Comparison of ENCODE assay signal across 8 cellular contexts in genomic region chr9:83623634-83623991, GRCh38. TPM values are rescaled to one million over a fixed set of nuclear protein-coding genes. Genes with fewer than 3 reads are reported as not detected.
DNase-seq lines count a peak whose midpoint lies in the region; ATAC-seq and TF ChIP-seq lines count a peak whose summit lies in the region.

No MANE protein-coding gene starts in this region.

- TF ChIP-seq CTCF in CD4-positive, alpha-beta T cell (IDR thresholded peaks at IDR 0.05) = no peak
- no peak for TF ChIP-seq CTCF in right atrium auricular region (IDR thresholded peaks at IDR 0.05)

- H3K9me3 Mint-ChIP-seq in CD4-positive, alpha-beta T cell = no peaks in the 10 kb centered on the region
- no peaks in the 10 kb centered on the region for H3K9me3 Mint-ChIP-seq in activated CD8-positive, alpha-beta T cell treated with anti-CD3 and anti-CD28 coated beads, Interleukin-2, amount 10 ng/mL, durations not matched to agents 7 days and 5 days (ENCODE audit: insufficient read depth)

- POLR2A ChIA-PET in CD4-positive, alpha-beta T cell (lab: Charles Lee) = interaction anchor here (0.6 to 2.5 kb wide), 11 partner anchors 13 to 356 kb away, joined by 3 to 48 read pairs (median 4); partner anchors contain the start of genes HNRNPK, KIF27, RMI1 and UBQLN1
- POLR2A ChIA-PET in activated CD8-positive, alpha-beta T cell treated with anti-CD3 and anti-CD28 coated beads, Interleukin-2, amount 10 ng/mL, durations not matched to agents 7 days and 5 days (lab: Charles Lee) = interaction anchor here (0.7 to 3.3 kb wide), 12 partner anchors 9 to 670 kb away, joined by 3 to 38 read pairs (median 4); partner anchors contain the start of genes HNRNPK, KIF27, RMI1 and UBQLN1

- peak in 1 of 10 experiments; percentile 7 for DNase-seq in CD4-positive, alpha-beta T cell
- peak; percentile 33 for DNase-seq in activated CD8-positive, alpha-beta T cell treated with anti-CD3 and anti-CD28 coated beads, Interleukin-2, amount 10 ng/mL, durations not matched to agents 7 days and 5 days
- DNase-seq in right atrium auricular region (ENCODE audit: low spot score) (no peak), NCI-H345 (lab: John Stamatoyannopoulos, UW) (no peak)
- DNase-seq in stimulated activated CD4-positive, alpha-beta T cell treated with anti-CD3 and anti-CD28 coated beads, Interleukin-2, amount 100 ng/mL, for 48 hours = no peak

- H3K27me3 Mint-ChIP-seq in CD4-positive, alpha-beta T cell = no peaks in the 10 kb centered on the region
- H3K27me3 Mint-ChIP-seq in activated CD8-positive, alpha-beta T cell treated with anti-CD3 and anti-CD28 coated beads, Interleukin-2, amount 10 ng/mL, durations not matched to agents 7 days and 5 days (ENCODE audit: low read depth) = peaks cover 7% of the 10 kb centered on the region

- H3K9ac ChIP-seq in skeletal muscle satellite cell (ENCODE audit: low read depth, low read length) = peak overlapping the region; percentile 92

- peaks cover 4% of the 10 kb centered on the region for H3K36me3 Mint-ChIP-seq in CD4-positive, alpha-beta T cell (ENCODE audit: low read depth)
- peaks cover 17% of the 10 kb centered on the region for H3K36me3 Mint-ChIP-seq in activated CD8-positive, alpha-beta T cell treated with anti-CD3 and anti-CD28 coated beads, Interleukin-2, amount 10 ng/mL, durations not matched to agents 7 days and 5 days (ENCODE audit: low read depth)

- CTCF ChIA-PET in CD4-positive, alpha-beta T cell (lab: Charles Lee) = interaction anchor here (0.8 to 2.0 kb wide), 3 partner anchors 25 to 85 kb away, joined by 3 to 6 read pairs (median 5); partner anchors contain the start of gene UBQLN1
- CTCF ChIA-PET in activated CD8-positive, alpha-beta T cell treated with anti-CD3 and anti-CD28 coated beads, Interleukin-2, amount 10 ng/mL, durations not matched to agents 7 days and 5 days (lab: Charles Lee) = interaction anchor here (0.6 to 2.4 kb wide), 13 partner anchors 10 to 297 kb away, joined by 3 to 23 read pairs (median 4); partner anchors contain the start of gene UBQLN1

- H3K36me3 ChIP-seq in right atrium auricular region = no peaks in the 10 kb centered on the region
- H3K36me3 ChIP-seq in skeletal muscle satellite cell (ENCODE audit: insufficient read depth, low read length) = peaks cover under 1% of the 10 kb centered on the region

- intact Hi-C loops in CD4-positive, alpha-beta T cell (cut with DNase I, micrococcal nuclease) = loop anchor here (1.0 to 2.0 kb wide), 3 partner anchors 85 to 295 kb away; no protein-coding TSS in a partner anchor

- peak overlapping the region; percentile 99 for H3K4me3 Mint-ChIP-seq in CD4-positive, alpha-beta T cell
- H3K4me3 Mint-ChIP-seq in activated CD8-positive, alpha-beta T cell treated with anti-CD3 and anti-CD28 coated beads, Interleukin-2, amount 10 ng/mL, durations not matched to agents 7 days and 5 days = peak overlapping the region; percentile 85

- peaks cover 0 to 15% of the 10 kb centered on the region in 2 donors for H3K4me1 ChIP-seq in right atrium auricular region
- peaks cover 5% of the 10 kb centered on the region for H3K4me1 ChIP-seq in skeletal muscle satellite cell (ENCODE audit: control insufficient read depth, insufficient read depth, low read length)

- H3K4me2 ChIP-seq in skeletal muscle satellite cell (ENCODE audit: low read length) = peak overlapping the region; percentile 83

- peak overlapping the region; percentile 78 for H3K27ac ChIP-seq in CD4-positive, alpha-beta T cell (ENCODE audit: low read depth, low read length)
- peak overlapping the region; percentile 84 for H3K27ac ChIP-seq in right atrium auricular region

- no peaks in the 10 kb centered on the region for H3K9me3 ChIP-seq in CD4-positive, alpha-beta T cell (ENCODE audit: control insufficient read depth, low read length)
- H3K9me3 ChIP-seq in right atrium auricular region (no peaks in the 10 kb centered on the region), skeletal muscle satellite cell (replicated peaks; ENCODE audit: low read length) (no peaks in the 10 kb centered on the region)

- ATAC-seq in CD4-positive, alpha-beta T cell (ENCODE audit: poor library complexity) = peak; percentile 12
- peak; percentile 20 for ATAC-seq in GM19397 (IDR thresholded peaks at IDR 0.05; ENCODE audit: unreplicated experiment)
- ATAC-seq in HG03460 (IDR thresholded peaks at IDR 0.05; ENCODE audit: unreplicated experiment) = peak; percentile 22
- ATAC-seq in activated CD8-positive, alpha-beta T cell treated with anti-CD3 and anti-CD28 coated beads, Interleukin-2, amount 10 ng/mL, durations not matched to agents 7 days and 5 days = peak; percentile 22

- H3K4me1 Mint-ChIP-seq in CD4-positive, alpha-beta T cell (ENCODE audit: low read depth) = peaks cover 28% of the 10 kb centered on the region
- H3K4me1 Mint-ChIP-seq in activated CD8-positive, alpha-beta T cell treated with anti-CD3 and anti-CD28 coated beads, Interleukin-2, amount 10 ng/mL, durations not matched to agents 7 days and 5 days (ENCODE audit: low read depth) = peaks cover 32% of the 10 kb centered on the region

- H3K27me3 ChIP-seq in CD4-positive, alpha-beta T cell (ENCODE audit: control insufficient read depth, insufficient read depth, low read length) = no peaks in the 10 kb centered on the region
- no peaks in the 10 kb centered on the region for H3K27me3 ChIP-seq in right atrium auricular region
- H3K27me3 ChIP-seq in skeletal muscle satellite cell (ENCODE audit: control insufficient read depth, insufficient read depth, low read length) = no peaks in the 10 kb centered on the region

- peak overlapping the region; percentile 97 for H3K27ac Mint-ChIP-seq in CD4-positive, alpha-beta T cell
- H3K27ac Mint-ChIP-seq in activated CD8-positive, alpha-beta T cell treated with anti-CD3 and anti-CD28 coated beads, Interleukin-2, amount 10 ng/mL, durations not matched to agents 7 days and 5 days = peak overlapping the region; percentile 95

- peak overlapping the region; percentile 74 to 82 for H3K4me3 ChIP-seq in right atrium auricular region
- peak overlapping the region; percentile 84 for H3K4me3 ChIP-seq in skeletal muscle satellite cell (ENCODE audit: low read length)

RNA-seq across cellular contexts. Expression of gene IDNK, which starts 0.7 kb away (rescaled TPM):
- total RNA-seq in CD4-positive, alpha-beta T cell = 1 to 10 TPM; 5.4 to 5.6 TPM
- 1 to 10 TPM; 5.4 to 6.8 TPM for total RNA-seq in activated CD8-positive, alpha-beta T cell treated with anti-CD3 and anti-CD28 coated beads, Interleukin-2, amount 10 ng/mL, durations not matched to agents 7 days and 5 days
- 1 to 10 TPM; 2.8 to 3.9 TPM for total RNA-seq in right atrium auricular region
- 3.3 and 3.5 TPM in 2 replicates for total RNA-seq in skeletal muscle satellite cell (2012; rRNA removed)
